18 cellular contexts compared by ENCODE assay signal in genomic region chr11:125328181-125328580, GRCh38.
"Had no signal": no experiment of that assay in that cellular context is flagged by ENCODE, and none has a peak within 500 bp of the region (broad histone marks: within the 10 kb centered on the region; RNA-seq: fewer than 3 reads in every experiment).

No MANE protein-coding gene starts in this region.

- H3K4me3 Mint-ChIP-seq: naive thymus-derived CD8-positive, alpha-beta T cell; stimulated activated memory B cell treated with anti-CD40 and anti-IgM and Interleukin-4, amounts not matched to agents 10 μg/mL and 1 μg/mL and 100 μg/mL, for 72 hours; stimulated activated naive CD8-positive, alpha-beta T cell treated with anti-CD3 and anti-CD28 coated beads, Interleukin-15, amount 100 ng/mL, for 72 hours had no signal

- H3K4me1 Mint-ChIP-seq: stimulated activated memory B cell treated with anti-CD40 and anti-IgM and Interleukin-4, amounts not matched to agents 10 μg/mL and 1 μg/mL and 100 μg/mL, for 72 hours; stimulated activated naive CD8-positive, alpha-beta T cell treated with anti-CD3 and anti-CD28 coated beads, Interleukin-15, amount 100 ng/mL, for 72 hours had no signal

- DNase-seq: cortex of kidney; effector memory CD4-positive, alpha-beta T cell; heart left ventricle; hippocampal formation; kidney glomerular epithelial cell; mucosa of descending colon; naive thymus-derived CD8-positive, alpha-beta T cell; posterior cingulate gyrus; spleen; stimulated activated CD4-positive, alpha-beta T cell treated with anti-CD3 and anti-CD28 coated beads, Interleukin-15, amount 100 ng/mL, for 24 hours; stimulated activated CD4-positive, alpha-beta T cell treated with anti-CD3 and anti-CD28 coated beads, Interleukin-1b, Interleukin-23, amount 100 ng/mL, for 48 hours; stimulated activated CD4-positive, alpha-beta T cell treated with anti-CD3 and anti-CD28 coated beads, Interleukin-4, amount 100 ng/mL, for 24 hours; stimulated activated naive CD8-positive, alpha-beta T cell treated with anti-CD3 and anti-CD28 coated beads, Interleukin-15, amount 100 ng/mL, for 72 hours; trophoblast cell had no signal

- H3K27ac Mint-ChIP-seq: naive thymus-derived CD8-positive, alpha-beta T cell; stimulated activated memory B cell treated with anti-CD40 and anti-IgM and Interleukin-4, amounts not matched to agents 10 μg/mL and 1 μg/mL and 100 μg/mL, for 72 hours; stimulated activated naive CD8-positive, alpha-beta T cell treated with anti-CD3 and anti-CD28 coated beads, Interleukin-15, amount 100 ng/mL, for 72 hours had no signal

- H3K36me3 Mint-ChIP-seq: naive thymus-derived CD8-positive, alpha-beta T cell; stimulated activated memory B cell treated with anti-CD40 and anti-IgM and Interleukin-4, amounts not matched to agents 10 μg/mL and 1 μg/mL and 100 μg/mL, for 72 hours had no signal

- H3K4me1 ChIP-seq: heart left ventricle had no signal

- H3K27ac ChIP-seq: heart left ventricle, neutrophil, spleen had no signal

- H3K9me3 ChIP-seq: heart left ventricle, mucosa of descending colon, neutrophil, spleen had no signal

- ATAC-seq: esophagus mucosa; heart left ventricle; mucosa of descending colon; naive thymus-derived CD8-positive, alpha-beta T cell; sciatic nerve; stimulated activated naive CD8-positive, alpha-beta T cell treated with anti-CD3 and anti-CD28 coated beads, Interleukin-15, amount 100 ng/mL, for 72 hours had no signal

- H3K36me3 ChIP-seq: heart left ventricle, neutrophil, spleen had no signal

- H3K9me3 Mint-ChIP-seq: naive thymus-derived CD8-positive, alpha-beta T cell; stimulated activated memory B cell treated with anti-CD40 and anti-IgM and Interleukin-4, amounts not matched to agents 10 μg/mL and 1 μg/mL and 100 μg/mL, for 72 hours; stimulated activated naive CD8-positive, alpha-beta T cell treated with anti-CD3 and anti-CD28 coated beads, Interleukin-15, amount 100 ng/mL, for 72 hours had no signal

- H3K4me3 ChIP-seq: heart left ventricle, mucosa of descending colon, spleen had no signal
